ENCODE assay signal across 2 cellular contexts in genomic region chr15:69065981-69066645, GRCh38.
A peak's percentile ranks its signal among the peaks of the same experiment; 100 is the strongest.
TF ChIP-seq lines count a peak whose summit lies in the region.

No MANE protein-coding gene starts in this region.

TF ChIP-seq in HEK293, 187 proteins besides CTCF, POLR2A, EP300 and RAD21:
- TF ChIP-seq, protein P1, sequence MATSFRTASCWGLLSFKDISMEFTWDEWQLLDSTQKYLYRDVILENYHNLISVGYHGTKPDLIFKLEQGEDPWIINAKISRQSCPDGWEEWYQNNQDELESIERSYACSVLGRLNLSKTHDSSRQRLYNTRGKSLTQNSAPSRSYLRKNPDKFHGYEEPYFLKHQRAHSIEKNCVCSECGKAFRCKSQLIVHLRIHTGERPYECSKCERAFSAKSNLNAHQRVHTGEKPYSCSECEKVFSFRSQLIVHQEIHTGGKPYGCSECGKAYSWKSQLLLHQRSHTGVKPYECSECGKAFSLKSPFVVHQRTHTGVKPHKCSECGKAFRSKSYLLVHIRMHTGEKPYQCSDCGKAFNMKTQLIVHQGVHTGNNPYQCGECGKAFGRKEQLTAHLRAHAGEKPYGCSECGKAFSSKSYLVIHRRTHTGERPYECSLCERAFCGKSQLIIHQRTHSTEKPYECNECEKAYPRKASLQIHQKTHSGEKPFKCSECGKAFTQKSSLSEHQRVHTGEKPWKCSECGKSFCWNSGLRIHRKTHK (tag by site-specific recombination; IDR thresholded peaks at IDR 0.05) = peak; percentile 84
- TF ChIP-seq, protein P2, sequence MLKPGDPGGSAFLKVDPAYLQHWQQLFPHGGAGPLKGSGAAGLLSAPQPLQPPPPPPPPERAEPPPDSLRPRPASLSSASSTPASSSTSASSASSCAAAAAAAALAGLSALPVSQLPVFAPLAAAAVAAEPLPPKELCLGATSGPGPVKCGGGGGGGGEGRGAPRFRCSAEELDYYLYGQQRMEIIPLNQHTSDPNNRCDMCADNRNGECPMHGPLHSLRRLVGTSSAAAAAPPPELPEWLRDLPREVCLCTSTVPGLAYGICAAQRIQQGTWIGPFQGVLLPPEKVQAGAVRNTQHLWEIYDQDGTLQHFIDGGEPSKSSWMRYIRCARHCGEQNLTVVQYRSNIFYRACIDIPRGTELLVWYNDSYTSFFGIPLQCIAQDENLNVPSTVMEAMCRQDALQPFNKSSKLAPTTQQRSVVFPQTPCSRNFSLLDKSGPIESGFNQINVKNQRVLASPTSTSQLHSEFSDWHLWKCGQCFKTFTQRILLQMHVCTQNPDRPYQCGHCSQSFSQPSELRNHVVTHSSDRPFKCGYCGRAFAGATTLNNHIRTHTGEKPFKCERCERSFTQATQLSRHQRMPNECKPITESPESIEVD (tag by site-specific recombination; IDR thresholded peaks at IDR 0.05) = no peak

TF ChIP-seq in HepG2, 621 proteins besides CTCF, POLR2A, EP300 and RAD21 (continued from another document):
- TF ChIP-seq SP5 (CRISPR knock-in tag; IDR thresholded peaks at IDR 0.05; ENCODE audit: borderline replicate concordance, low read depth) = no peak
- no peak for TF ChIP-seq SKI (IDR thresholded peaks at IDR 0.05; ENCODE audit: partially characterized antibody)
- TF ChIP-seq ZNF746 (CRISPR knock-in tag; IDR thresholded peaks at IDR 0.05) = no peak
- no peak for TF ChIP-seq BRD4 (CRISPR knock-in tag; IDR thresholded peaks at IDR 0.05)
